Comparison of ENCODE assay signal across 1 cellular context in the genomic region with DNA sequence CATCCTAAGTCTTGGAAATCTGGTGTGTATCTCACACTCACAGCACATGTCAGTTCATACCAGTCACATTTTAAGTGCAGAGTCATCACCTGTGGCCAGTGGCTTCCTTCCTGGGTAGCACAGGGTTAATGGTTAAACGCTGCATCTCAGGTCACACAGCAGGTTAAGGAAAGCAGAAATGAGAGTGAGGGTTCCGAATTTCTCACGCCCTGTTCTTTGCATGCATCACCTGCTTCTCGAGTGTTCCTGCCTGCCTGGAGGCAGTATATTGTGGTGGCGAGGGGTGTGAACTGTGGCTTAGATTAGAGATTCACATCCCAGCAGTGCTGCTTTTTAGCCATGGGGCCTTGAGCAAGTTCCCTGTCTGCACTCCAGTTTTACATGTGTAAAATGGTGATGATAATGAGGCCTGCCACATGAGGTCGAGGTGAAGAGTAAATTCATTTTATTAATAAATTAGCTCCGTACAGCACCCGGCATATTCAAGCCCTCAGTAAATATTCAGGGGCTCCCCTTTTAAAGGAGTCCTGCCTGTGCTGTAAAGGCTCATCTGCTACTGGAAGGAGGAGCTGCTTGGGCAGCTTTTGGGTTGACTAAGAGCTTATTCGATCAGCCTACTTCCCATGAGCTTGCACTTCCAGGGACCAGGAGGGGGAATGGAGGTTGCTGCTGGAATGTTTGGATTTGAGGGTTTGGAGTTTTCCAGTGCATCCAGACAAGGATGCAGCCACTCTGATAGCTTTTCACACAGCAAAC.
TF ChIP-seq lines count a peak whose summit lies in the region.

No MANE protein-coding gene starts in this region.

TF ChIP-seq in GM12878, 131 proteins besides CTCF, POLR2A, EP300 and RAD21 (continued from another document and continues in another):
- TF ChIP-seq, protein P1, sequence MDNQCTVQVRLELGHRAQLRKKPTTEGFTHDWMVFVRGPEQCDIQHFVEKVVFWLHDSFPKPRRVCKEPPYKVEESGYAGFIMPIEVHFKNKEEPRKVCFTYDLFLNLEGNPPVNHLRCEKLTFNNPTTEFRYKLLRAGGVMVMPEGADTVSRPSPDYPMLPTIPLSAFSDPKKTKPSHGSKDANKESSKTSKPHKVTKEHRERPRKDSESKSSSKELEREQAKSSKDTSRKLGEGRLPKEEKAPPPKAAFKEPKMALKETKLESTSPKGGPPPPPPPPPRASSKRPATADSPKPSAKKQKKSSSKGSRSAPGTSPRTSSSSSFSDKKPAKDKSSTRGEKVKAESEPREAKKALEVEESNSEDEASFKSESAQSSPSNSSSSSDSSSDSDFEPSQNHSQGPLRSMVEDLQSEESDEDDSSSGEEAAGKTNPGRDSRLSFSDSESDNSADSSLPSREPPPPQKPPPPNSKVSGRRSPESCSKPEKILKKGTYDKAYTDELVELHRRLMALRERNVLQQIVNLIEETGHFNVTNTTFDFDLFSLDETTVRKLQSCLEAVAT (IDR thresholded peaks at IDR 0.05) = peak; percentile 87
- TF ChIP-seq HDAC2 (IDR thresholded peaks at IDR 0.05) (no peak), BRCA1 (IDR thresholded peaks at IDR 0.05; ENCODE audit: low read depth, low read length) (no peak), CREB1 (IDR thresholded peaks at IDR 0.05; ENCODE audit: low read depth) (peak; percentile 73), FOXM1 (IDR thresholded peaks at IDR 0.05; ENCODE audit: low read depth, low read length) (peak; percentile 89), TCF3 (IDR thresholded peaks at IDR 0.05; ENCODE audit: borderline replicate concordance, insufficient read depth, low read depth, low read length) (peak; percentile 80), BMI1 (IDR thresholded peaks at IDR 0.05; ENCODE audit: borderline replicate concordance) (peak; percentile 64; the same call in 1 of the 2 replicates), HDGF (IDR thresholded peaks at IDR 0.05) (no peak), JUND (IDR thresholded peaks at IDR 0.05; ENCODE audit: low read depth, low read length) (no peak), TCF7 (IDR thresholded peaks at IDR 0.05; ENCODE audit: borderline replicate concordance) (no peak), NFYA (IDR thresholded peaks at IDR 0.05; ENCODE audit: borderline replicate concordance, low read depth, low read length) (no peak), POLR2AphosphoS5 (IDR thresholded peaks at IDR 0.05; ENCODE audit: low read length) (no peak; the same call in 1 of the 2 replicates), MXI1 (IDR thresholded peaks at IDR 0.05; ENCODE audit: low read depth, low read length) (no peak), MEF2A (IDR thresholded peaks at IDR 0.05; ENCODE audit: insufficient read depth, low read depth, low read length) (peak; percentile 45; the same call in 1 of the 2 replicates), KAT2A (conservative IDR thresholded peaks at IDR 0.05; ENCODE audit: control insufficient read depth, low read depth, low read length) (no peak), RBBP5 (conservative IDR thresholded peaks at IDR 0.05) (no peak), ZBED1 (IDR thresholded peaks at IDR 0.05; ENCODE audit: borderline replicate concordance) (peak; percentile 90; the same call in 1 of the 2 replicates), EGR1 (IDR thresholded peaks at IDR 0.05; ENCODE audit: borderline replicate concordance in 1 of 2, low read depth in 2 of 2, low read length in 2 of 2) (no peak), IRF4 (IDR thresholded peaks at IDR 0.05; ENCODE audit: low read depth, low read length) (peak; percentile 94), TAF1 (IDR thresholded peaks at IDR 0.05; ENCODE audit: borderline replicate concordance, low read depth, low read length) (no peak), RAD51 (IDR thresholded peaks at IDR 0.05) (peak; percentile 65), ESRRA (IDR thresholded peaks at IDR 0.05; ENCODE audit: low read length) (0 out of 2 replicates have a peak, but pooled peaks have one; percentile 77), CHD1 (IDR thresholded peaks at IDR 0.05; ENCODE audit: low read depth, low read length) (no peak), ATF7 (IDR thresholded peaks at IDR 0.05; ENCODE audit: low read depth) (peak; percentile 86), DPF2 (IDR thresholded peaks at IDR 0.05) (peak; percentile 90), JUNB (IDR thresholded peaks at IDR 0.05) (peak; percentile 36; the same call in 1 of the 2 replicates), NR2C2 (IDR thresholded peaks at IDR 0.05; ENCODE audit: borderline replicate concordance, control insufficient read depth, insufficient read length, low read depth) (no peak), RFX5 (IDR thresholded peaks at IDR 0.05; ENCODE audit: low read depth, low read length) (no peak), FOS (IDR thresholded peaks at IDR 0.05; ENCODE audit: borderline replicate concordance, extremely low read depth, insufficient read length) (no peak)
- TF ChIP-seq, protein P2, sequence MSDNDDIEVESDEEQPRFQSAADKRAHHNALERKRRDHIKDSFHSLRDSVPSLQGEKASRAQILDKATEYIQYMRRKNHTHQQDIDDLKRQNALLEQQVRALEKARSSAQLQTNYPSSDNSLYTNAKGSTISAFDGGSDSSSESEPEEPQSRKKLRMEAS (IDR thresholded peaks at IDR 0.05; ENCODE audit: low read depth, low read length) = peak; percentile 79; the same call in 1 of the 2 replicates
- TF ChIP-seq, protein P3, sequence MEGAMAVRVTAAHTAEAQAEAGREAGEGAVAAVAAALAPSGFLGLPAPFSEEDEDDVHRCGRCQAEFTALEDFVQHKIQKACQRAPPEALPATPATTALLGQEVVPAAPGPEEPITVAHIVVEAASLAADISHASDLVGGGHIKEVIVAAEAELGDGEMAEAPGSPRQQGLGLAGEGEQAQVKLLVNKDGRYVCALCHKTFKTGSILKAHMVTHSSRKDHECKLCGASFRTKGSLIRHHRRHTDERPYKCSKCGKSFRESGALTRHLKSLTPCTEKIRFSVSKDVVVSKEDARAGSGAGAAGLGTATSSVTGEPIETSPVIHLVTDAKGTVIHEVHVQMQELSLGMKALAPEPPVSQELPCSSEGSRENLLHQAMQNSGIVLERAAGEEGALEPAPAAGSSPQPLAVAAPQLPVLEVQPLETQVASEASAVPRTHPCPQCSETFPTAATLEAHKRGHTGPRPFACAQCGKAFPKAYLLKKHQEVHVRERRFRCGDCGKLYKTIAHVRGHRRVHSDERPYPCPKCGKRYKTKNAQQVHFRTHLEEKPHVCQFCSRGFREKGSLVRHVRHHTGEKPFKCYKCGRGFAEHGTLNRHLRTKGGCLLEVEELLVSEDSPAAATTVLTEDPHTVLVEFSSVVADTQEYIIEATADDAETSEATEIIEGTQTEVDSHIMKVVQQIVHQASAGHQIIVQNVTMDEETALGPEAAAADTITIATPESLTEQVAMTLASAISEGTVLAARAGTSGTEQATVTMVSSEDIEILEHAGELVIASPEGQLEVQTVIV (IDR thresholded peaks at IDR 0.05; ENCODE audit: borderline replicate concordance, partially characterized antibody) = no peak
- TF ChIP-seq, protein P4, sequence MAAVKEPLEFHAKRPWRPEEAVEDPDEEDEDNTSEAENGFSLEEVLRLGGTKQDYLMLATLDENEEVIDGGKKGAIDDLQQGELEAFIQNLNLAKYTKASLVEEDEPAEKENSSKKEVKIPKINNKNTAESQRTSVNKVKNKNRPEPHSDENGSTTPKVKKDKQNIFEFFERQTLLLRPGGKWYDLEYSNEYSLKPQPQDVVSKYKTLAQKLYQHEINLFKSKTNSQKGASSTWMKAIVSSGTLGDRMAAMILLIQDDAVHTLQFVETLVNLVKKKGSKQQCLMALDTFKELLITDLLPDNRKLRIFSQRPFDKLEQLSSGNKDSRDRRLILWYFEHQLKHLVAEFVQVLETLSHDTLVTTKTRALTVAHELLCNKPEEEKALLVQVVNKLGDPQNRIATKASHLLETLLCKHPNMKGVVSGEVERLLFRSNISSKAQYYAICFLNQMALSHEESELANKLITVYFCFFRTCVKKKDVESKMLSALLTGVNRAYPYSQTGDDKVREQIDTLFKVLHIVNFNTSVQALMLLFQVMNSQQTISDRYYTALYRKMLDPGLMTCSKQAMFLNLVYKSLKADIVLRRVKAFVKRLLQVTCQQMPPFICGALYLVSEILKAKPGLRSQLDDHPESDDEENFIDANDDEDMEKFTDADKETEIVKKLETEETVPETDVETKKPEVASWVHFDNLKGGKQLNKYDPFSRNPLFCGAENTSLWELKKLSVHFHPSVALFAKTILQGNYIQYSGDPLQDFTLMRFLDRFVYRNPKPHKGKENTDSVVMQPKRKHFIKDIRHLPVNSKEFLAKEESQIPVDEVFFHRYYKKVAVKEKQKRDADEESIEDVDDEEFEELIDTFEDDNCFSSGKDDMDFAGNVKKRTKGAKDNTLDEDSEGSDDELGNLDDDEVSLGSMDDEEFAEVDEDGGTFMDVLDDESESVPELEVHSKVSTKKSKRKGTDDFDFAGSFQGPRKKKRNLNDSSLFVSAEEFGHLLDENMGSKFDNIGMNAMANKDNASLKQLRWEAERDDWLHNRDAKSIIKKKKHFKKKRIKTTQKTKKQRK (IDR thresholded peaks at IDR 0.05; ENCODE audit: low read depth, low read length) = no peak
- TF ChIP-seq, protein P5, sequence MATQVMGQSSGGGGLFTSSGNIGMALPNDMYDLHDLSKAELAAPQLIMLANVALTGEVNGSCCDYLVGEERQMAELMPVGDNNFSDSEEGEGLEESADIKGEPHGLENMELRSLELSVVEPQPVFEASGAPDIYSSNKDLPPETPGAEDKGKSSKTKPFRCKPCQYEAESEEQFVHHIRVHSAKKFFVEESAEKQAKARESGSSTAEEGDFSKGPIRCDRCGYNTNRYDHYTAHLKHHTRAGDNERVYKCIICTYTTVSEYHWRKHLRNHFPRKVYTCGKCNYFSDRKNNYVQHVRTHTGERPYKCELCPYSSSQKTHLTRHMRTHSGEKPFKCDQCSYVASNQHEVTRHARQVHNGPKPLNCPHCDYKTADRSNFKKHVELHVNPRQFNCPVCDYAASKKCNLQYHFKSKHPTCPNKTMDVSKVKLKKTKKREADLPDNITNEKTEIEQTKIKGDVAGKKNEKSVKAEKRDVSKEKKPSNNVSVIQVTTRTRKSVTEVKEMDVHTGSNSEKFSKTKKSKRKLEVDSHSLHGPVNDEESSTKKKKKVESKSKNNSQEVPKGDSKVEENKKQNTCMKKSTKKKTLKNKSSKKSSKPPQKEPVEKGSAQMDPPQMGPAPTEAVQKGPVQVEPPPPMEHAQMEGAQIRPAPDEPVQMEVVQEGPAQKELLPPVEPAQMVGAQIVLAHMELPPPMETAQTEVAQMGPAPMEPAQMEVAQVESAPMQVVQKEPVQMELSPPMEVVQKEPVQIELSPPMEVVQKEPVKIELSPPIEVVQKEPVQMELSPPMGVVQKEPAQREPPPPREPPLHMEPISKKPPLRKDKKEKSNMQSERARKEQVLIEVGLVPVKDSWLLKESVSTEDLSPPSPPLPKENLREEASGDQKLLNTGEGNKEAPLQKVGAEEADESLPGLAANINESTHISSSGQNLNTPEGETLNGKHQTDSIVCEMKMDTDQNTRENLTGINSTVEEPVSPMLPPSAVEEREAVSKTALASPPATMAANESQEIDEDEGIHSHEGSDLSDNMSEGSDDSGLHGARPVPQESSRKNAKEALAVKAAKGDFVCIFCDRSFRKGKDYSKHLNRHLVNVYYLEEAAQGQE (IDR thresholded peaks at IDR 0.05; ENCODE audit: low read depth, low read length) = no peak
- TF ChIP-seq, protein P6, sequence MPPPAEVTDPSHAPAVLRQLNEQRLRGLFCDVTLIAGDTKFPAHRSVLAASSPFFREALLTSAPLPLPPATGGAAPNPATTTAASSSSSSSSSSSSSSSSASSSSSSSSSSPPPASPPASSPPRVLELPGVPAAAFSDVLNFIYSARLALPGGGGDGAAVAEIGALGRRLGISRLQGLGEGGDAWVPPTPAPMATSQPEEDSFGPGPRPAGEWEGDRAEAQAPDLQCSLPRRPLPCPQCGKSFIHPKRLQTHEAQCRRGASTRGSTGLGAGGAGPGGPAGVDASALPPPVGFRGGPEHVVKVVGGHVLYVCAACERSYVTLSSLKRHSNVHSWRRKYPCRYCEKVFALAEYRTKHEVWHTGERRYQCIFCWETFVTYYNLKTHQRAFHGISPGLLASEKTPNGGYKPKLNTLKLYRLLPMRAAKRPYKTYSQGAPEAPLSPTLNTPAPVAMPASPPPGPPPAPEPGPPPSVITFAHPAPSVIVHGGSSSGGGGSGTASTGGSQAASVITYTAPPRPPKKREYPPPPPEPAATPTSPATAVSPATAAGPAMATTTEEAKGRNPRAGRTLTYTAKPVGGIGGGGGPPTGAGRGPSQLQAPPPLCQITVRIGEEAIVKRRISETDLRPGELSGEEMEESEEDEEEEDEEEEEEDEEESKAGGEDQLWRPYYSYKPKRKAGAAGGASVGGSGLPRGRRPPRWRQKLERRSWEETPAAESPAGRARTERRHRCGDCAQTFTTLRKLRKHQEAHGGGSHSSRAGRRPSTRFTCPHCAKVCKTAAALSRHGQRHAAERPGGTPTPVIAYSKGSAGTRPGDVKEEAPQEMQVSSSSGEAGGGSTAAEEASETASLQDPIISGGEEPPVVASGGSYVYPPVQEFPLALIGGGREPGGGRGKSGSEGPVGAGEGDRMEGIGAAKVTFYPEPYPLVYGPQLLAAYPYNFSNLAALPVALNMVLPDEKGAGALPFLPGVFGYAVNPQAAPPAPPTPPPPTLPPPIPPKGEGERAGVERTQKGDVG (CRISPR knock-in tag; IDR thresholded peaks at IDR 0.05) = no peak
- TF ChIP-seq, protein P7, sequence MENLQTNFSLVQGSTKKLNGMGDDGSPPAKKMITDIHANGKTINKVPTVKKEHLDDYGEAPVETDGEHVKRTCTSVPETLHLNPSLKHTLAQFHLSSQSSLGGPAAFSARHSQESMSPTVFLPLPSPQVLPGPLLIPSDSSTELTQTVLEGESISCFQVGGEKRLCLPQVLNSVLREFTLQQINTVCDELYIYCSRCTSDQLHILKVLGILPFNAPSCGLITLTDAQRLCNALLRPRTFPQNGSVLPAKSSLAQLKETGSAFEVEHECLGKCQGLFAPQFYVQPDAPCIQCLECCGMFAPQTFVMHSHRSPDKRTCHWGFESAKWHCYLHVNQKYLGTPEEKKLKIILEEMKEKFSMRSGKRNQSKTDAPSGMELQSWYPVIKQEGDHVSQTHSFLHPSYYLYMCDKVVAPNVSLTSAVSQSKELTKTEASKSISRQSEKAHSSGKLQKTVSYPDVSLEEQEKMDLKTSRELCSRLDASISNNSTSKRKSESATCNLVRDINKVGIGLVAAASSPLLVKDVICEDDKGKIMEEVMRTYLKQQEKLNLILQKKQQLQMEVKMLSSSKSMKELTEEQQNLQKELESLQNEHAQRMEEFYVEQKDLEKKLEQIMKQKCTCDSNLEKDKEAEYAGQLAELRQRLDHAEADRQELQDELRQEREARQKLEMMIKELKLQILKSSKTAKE (IDR thresholded peaks at IDR 0.05; ENCODE audit: low read depth, poor library complexity, severe bottlenecking) = peak; percentile 93
- TF ChIP-seq, protein P8, sequence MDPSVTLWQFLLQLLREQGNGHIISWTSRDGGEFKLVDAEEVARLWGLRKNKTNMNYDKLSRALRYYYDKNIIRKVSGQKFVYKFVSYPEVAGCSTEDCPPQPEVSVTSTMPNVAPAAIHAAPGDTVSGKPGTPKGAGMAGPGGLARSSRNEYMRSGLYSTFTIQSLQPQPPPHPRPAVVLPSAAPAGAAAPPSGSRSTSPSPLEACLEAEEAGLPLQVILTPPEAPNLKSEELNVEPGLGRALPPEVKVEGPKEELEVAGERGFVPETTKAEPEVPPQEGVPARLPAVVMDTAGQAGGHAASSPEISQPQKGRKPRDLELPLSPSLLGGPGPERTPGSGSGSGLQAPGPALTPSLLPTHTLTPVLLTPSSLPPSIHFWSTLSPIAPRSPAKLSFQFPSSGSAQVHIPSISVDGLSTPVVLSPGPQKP (IDR thresholded peaks at IDR 0.05; ENCODE audit: low read depth, low read length) = no peak; the same call in 1 of the 2 replicates
- TF ChIP-seq, protein P9, sequence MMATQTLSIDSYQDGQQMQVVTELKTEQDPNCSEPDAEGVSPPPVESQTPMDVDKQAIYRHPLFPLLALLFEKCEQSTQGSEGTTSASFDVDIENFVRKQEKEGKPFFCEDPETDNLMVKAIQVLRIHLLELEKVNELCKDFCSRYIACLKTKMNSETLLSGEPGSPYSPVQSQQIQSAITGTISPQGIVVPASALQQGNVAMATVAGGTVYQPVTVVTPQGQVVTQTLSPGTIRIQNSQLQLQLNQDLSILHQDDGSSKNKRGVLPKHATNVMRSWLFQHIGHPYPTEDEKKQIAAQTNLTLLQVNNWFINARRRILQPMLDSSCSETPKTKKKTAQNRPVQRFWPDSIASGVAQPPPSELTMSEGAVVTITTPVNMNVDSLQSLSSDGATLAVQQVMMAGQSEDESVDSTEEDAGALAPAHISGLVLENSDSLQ (IDR thresholded peaks at IDR 0.05) = peak; percentile 40; the same call in 1 of the 2 replicates
